8 cellular contexts compared by ENCODE assay signal in genomic region chr9:137276757-137277328, GRCh38. TPM values are rescaled to one million over a fixed set of nuclear protein-coding genes. Genes with fewer than 3 reads are reported as not detected.
DNase-seq lines count a peak whose midpoint lies in the region; ATAC-seq and TF ChIP-seq lines count a peak whose summit lies in the region.

No MANE protein-coding gene starts in this region.

- peaks cover 38% of the 10 kb centered on the region for H3K4me1 ChIP-seq in HUES6 (ENCODE audit: control insufficient read depth, insufficient read depth, low read length)
- H3K4me1 ChIP-seq in right atrium auricular region = peaks cover 0 to 71% of the 10 kb centered on the region in 2 donors
- peaks cover 17 to 21% of the 10 kb centered on the region in 2 donors for H3K4me1 ChIP-seq in gastrocnemius medialis

- peak overlapping the region; percentile 58 for H3K4me3 Mint-ChIP-seq in activated naive CD8-positive, alpha-beta T cell

- H3K27me3 ChIP-seq in HUES6 (ENCODE audit: control insufficient read depth, insufficient read depth, low read length) = peaks cover 2% of the 10 kb centered on the region
- H3K27me3 ChIP-seq in right atrium auricular region = no peaks in the 10 kb centered on the region
- peaks cover 13 to 44% (median 20%) of the 10 kb centered on the region in 3 donors for H3K27me3 ChIP-seq in gastrocnemius medialis

- peak overlapping the region; percentile 66 for H3K9ac ChIP-seq in HUES6 (ENCODE audit: low read length)

- peak overlapping the region; percentile 54 for H3K4me3 ChIP-seq in HUES6 (ENCODE audit: low read depth, low read length)
- H3K4me3 ChIP-seq in right atrium auricular region = peak overlapping the region; percentile 33 to 54
- peak overlapping the region; percentile 36 to 51 (median 49) for H3K4me3 ChIP-seq in gastrocnemius medialis

- H3K9me3 ChIP-seq in HUES6 (ENCODE audit: control insufficient read depth, insufficient read depth, low read depth, low read length) (no peaks in the 10 kb centered on the region), right atrium auricular region (no peaks in the 10 kb centered on the region), gastrocnemius medialis (no peaks in the 10 kb centered on the region)

- no peak for TF ChIP-seq POLR2A in gastrocnemius medialis (IDR thresholded peaks at IDR 0.05)

- no peak for TF ChIP-seq CTCF in right atrium auricular region (IDR thresholded peaks at IDR 0.05)
- no peak for TF ChIP-seq CTCF in gastrocnemius medialis (IDR thresholded peaks at IDR 0.05 in 4 of 5, conservative IDR thresholded peaks at IDR 0.05 in 1 of 5)

- H3K27ac Mint-ChIP-seq in activated naive CD8-positive, alpha-beta T cell = no peak overlapping the region

- no peaks in the 10 kb centered on the region for H3K9me3 Mint-ChIP-seq in activated naive CD8-positive, alpha-beta T cell (ENCODE audit: low read depth)

- peaks cover 8% of the 10 kb centered on the region for H3K4me1 Mint-ChIP-seq in activated naive CD8-positive, alpha-beta T cell (ENCODE audit: low read depth)

- H3K27ac ChIP-seq in HUES6 (ENCODE audit: low read depth, low read length) = peak overlapping the region; percentile 89
- peak overlapping the region; percentile 83 to 94 for H3K27ac ChIP-seq in right atrium auricular region
- peak overlapping the region; percentile 68 to 83 (median 80) for H3K27ac ChIP-seq in gastrocnemius medialis

- H3K36me3 ChIP-seq in HUES6 (ENCODE audit: control insufficient read depth, insufficient read depth, low read length) (peaks cover 22% of the 10 kb centered on the region), right atrium auricular region (peaks cover 15% of the 10 kb centered on the region), gastrocnemius medialis (peaks cover 0 to 16% of the 10 kb centered on the region in 2 donors)

- peak; percentile 28 to 40 for DNase-seq in AML-193 (lab: John Stamatoyannopoulos, UW)
- DNase-seq in right atrium auricular region (ENCODE audit: low spot score) = peak; percentile 81
- DNase-seq in gastrocnemius medialis = peak; percentile 36 to 49
- no peak for DNase-seq in cortex of kidney (lab: John Stamatoyannopoulos, UW)

- in situ Hi-C loops in gastrocnemius medialis (cut with MboI; ENCODE audit: low sequenced_read_pairs in 4 of 4) = loop anchor here in 3 of 4 donors (25.0 kb wide), 1 partner anchor 135 kb away; the partner anchor contains the start of genes EXD3 (in 3 of the 3) and NOXA1 (in 3 of the 3)

- no peaks in the 10 kb centered on the region for H3K27me3 Mint-ChIP-seq in activated naive CD8-positive, alpha-beta T cell

- no peaks in the 10 kb centered on the region for H3K36me3 Mint-ChIP-seq in activated naive CD8-positive, alpha-beta T cell

- intact Hi-C loops in gastrocnemius medialis (cut with DNase I; ENCODE audit: low total_unique reads) = no loop called here

- ATAC-seq in gastrocnemius medialis = peak; percentile 37 to 55
- ATAC-seq in HG03175 (IDR thresholded peaks at IDR 0.05; ENCODE audit: unreplicated experiment) = no peak
- no peak for ATAC-seq in HG02973 (IDR thresholded peaks at IDR 0.05; ENCODE audit: unreplicated experiment)

RNA-seq across cellular contexts. Expression of gene TOR4A, which starts 0.7 kb away (rescaled TPM):
- total RNA-seq in right atrium auricular region = 10 to 100 TPM in 1 of 2 donors, 1 to 10 TPM in 1; 9.4 to 16.8 TPM
- 1 to 10 TPM; 1.2 to 2.8 (median 1.7) TPM for total RNA-seq in gastrocnemius medialis

RNA-seq across cellular contexts. Expression of gene NELFB, which starts 21.7 kb away (rescaled TPM):
- total RNA-seq in right atrium auricular region (10 to 100 TPM; 30.0 to 38.0 TPM), gastrocnemius medialis (10 to 100 TPM; 21.6 to 61.5 (median 39.4) TPM)

RNA-seq across cellular contexts. Expression of gene NRARP, which starts 25.2 kb away (rescaled TPM):
- 10 to 100 TPM in 1 of 2 donors, 1 to 10 TPM in 1; 5.6 to 13.3 TPM for total RNA-seq in right atrium auricular region
- 1 to 10 TPM; 1.9 to 5.4 (median 3.4) TPM for total RNA-seq in gastrocnemius medialis

RNA-seq across cellular contexts. Expression of gene STPG3, which starts 25.8 kb away (rescaled TPM):
- total RNA-seq in right atrium auricular region = not detected
- not detected for total RNA-seq in gastrocnemius medialis

RNA-seq across cellular contexts. Expression of gene TUBB4B, which starts 35.8 kb away (rescaled TPM):
- total RNA-seq in right atrium auricular region (100 to 1,000 TPM; 310 to 394 TPM), gastrocnemius medialis (100 to 1,000 TPM; 222 to 495 (median 363) TPM)

Comparison
In these comparisons a context has a peak if more than half of its experiments do, and no peak if none do; other contexts are left out.
1. ATAC-seq: peak in gastrocnemius medialis (2 of 2); none in HG03175 (single experiment) and HG02973 (single experiment).
2. Peak in every context shown above with its lines, with median percentiles within 50 percentile points of each other: H3K27ac ChIP-seq and H3K4me3 ChIP-seq.